In the genomic region with DNA sequence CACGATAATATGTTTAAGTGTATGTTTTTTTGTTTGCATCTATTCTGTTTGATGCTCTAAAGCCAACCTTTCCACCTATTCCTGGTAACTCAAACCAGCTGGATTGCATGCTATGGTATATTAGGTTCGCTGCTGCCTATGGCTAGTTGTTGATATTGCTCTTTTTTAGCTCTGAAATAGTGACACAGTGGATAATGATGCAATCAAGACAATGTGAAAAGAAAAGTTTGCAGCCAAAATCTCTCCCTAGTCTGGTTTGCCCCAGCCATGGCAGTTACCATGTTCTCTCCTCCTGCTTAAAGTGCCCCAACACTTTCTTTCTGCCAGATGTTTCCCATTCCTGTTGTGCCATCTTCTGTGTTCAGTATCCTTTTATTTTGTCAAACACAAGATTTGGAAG, we compare ENCODE assay signal across 28 cellular contexts.
"Had no signal": no experiment of that assay in that cellular context is flagged by ENCODE, and none has a peak within 500 bp of the region (broad histone marks: within the 10 kb centered on the region; RNA-seq: fewer than 3 reads in every experiment).

No MANE protein-coding gene starts in this region.

- H3K36me3 ChIP-seq: adrenal gland, ascending aorta, lower lobe of right lung, spleen, suprapubic skin, WERI-Rb-1 had no signal

- H3K4me3 Mint-ChIP-seq: activated naive CD8-positive, alpha-beta T cell; brain; immature natural killer cell; natural killer cell; T-helper 17 cell had no signal

- H3K27me3 ChIP-seq: adrenal gland, ascending aorta, spleen, suprapubic skin, tibial artery had no signal

- DNase-seq: activated CD4-positive, alpha-beta T cell treated with anti-CD3 and anti-CD28 coated beads for 48 hours; activated CD4-positive, alpha-beta T cell treated with anti-CD3 and anti-CD28 coated beads, Interleukin-2, amount 50 U/mL, for 48 hours; activated CD8-positive, alpha-beta memory T cell treated with anti-CD3 and anti-CD28 coated beads for 24 hours; activated effector memory CD4-positive, alpha-beta T cell treated with Interleukin-2 at 50 U/mL for 16 hours; activated naive CD4-positive, alpha-beta T cell treated with Interleukin-2 at 50 U/mL for 16 hours; adrenal gland; cortex of kidney; head of caudate nucleus; hippocampal formation; immature natural killer cell; lower lobe of right lung; mesendoderm; natural killer cell; posterior cingulate gyrus; right cardiac atrium; spleen; stimulated activated naive CD4-positive, alpha-beta T cell; T-helper 17 cell; T1000; tibial artery; WERI-Rb-1 had no signal

- H3K27ac Mint-ChIP-seq: activated naive CD8-positive, alpha-beta T cell; immature natural killer cell; natural killer cell; T-helper 17 cell had no signal

- H3K4me3 ChIP-seq: adrenal gland, ascending aorta, lower lobe of right lung, spleen, suprapubic skin, tibial artery had no signal

- H3K27me3 Mint-ChIP-seq: activated naive CD8-positive, alpha-beta T cell; brain; T-helper 17 cell had no signal

- H3K4me1 ChIP-seq: adrenal gland, ascending aorta, lower lobe of right lung, spleen, suprapubic skin, tibial artery had no signal

- H3K9me3 ChIP-seq: adrenal gland had no signal

- ATAC-seq: activated CD4-positive, CD25-positive, alpha-beta regulatory T cell treated with anti-CD3 and anti-CD28 coated beads, Interleukin-2, amount 50 U/mL, for 24 hours; esophagus mucosa; left lobe of liver; lower lobe of right lung; natural killer cell; right cardiac atrium; T-helper 17 cell had no signal

- H3K4me1 Mint-ChIP-seq: immature natural killer cell, natural killer cell, T-helper 17 cell had no signal

- H3K27ac ChIP-seq: adrenal gland, ascending aorta, lower lobe of right lung, spleen, suprapubic skin, tibial artery, WERI-Rb-1 had no signal
